1 cellular context compared by ENCODE assay signal in genomic region chr5:138470322-138471285, GRCh38.
TF ChIP-seq lines count a peak whose summit lies in the region.

No MANE protein-coding gene starts in this region.

TF ChIP-seq in A549, 52 proteins besides CTCF, POLR2A, EP300 and RAD21 (continued from another document):
- peak; percentile 64 for TF ChIP-seq RARB (CRISPR knock-in tag; IDR thresholded peaks at IDR 0.05)
- TF ChIP-seq FOXS1 (CRISPR knock-in tag; IDR thresholded peaks at IDR 0.05), result 0 out of 2 replicates have a peak, but pooled peaks have one; percentile 5
- peak; percentile 62 for TF ChIP-seq CHD2 (IDR thresholded peaks at IDR 0.05; ENCODE audit: low read length, partially characterized antibody)
- peak; percentile 70; the same call in 1 of the 2 replicates for TF ChIP-seq EHF (CRISPR knock-in tag; IDR thresholded peaks at IDR 0.05)
- TF ChIP-seq E2F6 (IDR thresholded peaks at IDR 0.05; ENCODE audit: borderline replicate concordance, low read depth), result no peak
- TF ChIP-seq NPAS2 (CRISPR knock-in tag; IDR thresholded peaks at IDR 0.05; ENCODE audit: borderline replicate concordance), result no peak
- no peak for TF ChIP-seq ZC3H11A (IDR thresholded peaks at IDR 0.05)
- TF ChIP-seq HMGXB4 (CRISPR knock-in tag; IDR thresholded peaks at IDR 0.05; ENCODE audit: borderline replicate concordance), result peak; percentile 0; the same call in 1 of the 2 replicates
- no peak; the same call in none of the 2 replicates for TF ChIP-seq FOSB (CRISPR knock-in tag; IDR thresholded peaks at IDR 0.05)
- 0 out of 2 replicates have a peak, but pooled peaks have one; percentile 4 for TF ChIP-seq HEYL (CRISPR knock-in tag; IDR thresholded peaks at IDR 0.05)
- peak; percentile 94 for TF ChIP-seq HOXA7 (CRISPR knock-in tag; IDR thresholded peaks at IDR 0.05)
- TF ChIP-seq HDAC2 (IDR thresholded peaks at IDR 0.05), result no peak
- TF ChIP-seq ELK1 (IDR thresholded peaks at IDR 0.05; ENCODE audit: low read depth, low read length), result no peak
- TF ChIP-seq HOXB5 (CRISPR knock-in tag; IDR thresholded peaks at IDR 0.05), result peak; percentile 5; the same call in 1 of the 2 replicates
- peak; percentile 38 for TF ChIP-seq REST (IDR thresholded peaks at IDR 0.05)
- TF ChIP-seq CBX8 (IDR thresholded peaks at IDR 0.05), result no peak
- peak; percentile 34 for TF ChIP-seq POLR2AphosphoS2 (conservative IDR thresholded peaks at IDR 0.05; ENCODE audit: low read length)
- TF ChIP-seq CBX2 (IDR thresholded peaks at IDR 0.05; ENCODE audit: borderline replicate concordance, low read depth), result no peak
